In the genomic region with DNA sequence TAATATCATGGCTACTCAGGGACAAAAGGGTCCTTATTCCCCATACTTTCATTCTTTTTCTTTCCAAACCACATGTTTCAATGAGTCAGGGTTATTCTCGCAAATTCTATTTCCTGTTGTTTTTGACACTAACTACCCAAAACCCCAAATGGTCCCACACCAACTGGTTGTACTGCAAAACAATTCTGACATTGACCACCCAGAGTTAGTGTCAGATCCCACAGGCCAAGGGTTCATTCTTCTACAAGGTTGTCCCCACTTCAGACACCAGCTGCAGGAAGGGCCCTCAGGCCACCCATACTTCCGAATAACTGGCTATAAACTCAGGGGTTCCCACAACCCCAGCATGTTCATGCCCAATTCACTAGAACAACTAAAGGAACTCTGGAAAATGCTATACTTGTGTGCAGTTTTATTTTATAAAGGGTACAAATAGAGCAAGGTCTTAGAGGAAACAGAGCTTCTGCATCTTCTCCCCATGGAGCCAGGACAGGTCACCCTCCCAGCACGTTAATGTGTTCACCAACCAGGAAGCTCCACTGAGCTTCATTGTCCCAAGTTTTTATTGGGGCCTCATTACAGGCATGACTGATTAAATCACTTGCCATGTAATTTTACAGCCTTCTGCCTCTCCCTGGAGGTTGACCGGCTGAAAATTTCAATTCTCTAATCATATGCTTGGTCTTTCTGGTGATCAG, we compare ENCODE assay signal across 31 cellular contexts.
"Had no signal": no experiment of that assay in that cellular context is flagged by ENCODE, and none has a peak within 500 bp of the region (broad histone marks: within the 10 kb centered on the region; RNA-seq: fewer than 3 reads in every experiment).

No MANE protein-coding gene starts in this region.

- DNase-seq: immature natural killer cell; kidney; left colon; left lung; lower lobe of right lung; mammary epithelial cell; mesenchymal stem cell; naive thymus-derived CD8-positive, alpha-beta T cell; nucleus accumbens; pancreas; posterior cingulate gyrus; retina; right cardiac atrium; sigmoid colon; small intestine; spleen; stimulated activated CD4-positive, alpha-beta T cell treated with anti-CD3 and anti-CD28 coated beads, Interleukin-1b, Interleukin-23, amount 100 ng/mL, for 48 hours; stimulated activated CD4-positive, alpha-beta T cell treated with anti-CD3 and anti-CD28 coated beads, Interleukin-2, amount 100 ng/mL, for 48 hours; stimulated activated CD4-positive, alpha-beta T cell treated with anti-CD3 and anti-CD28 coated beads, Interleukin-4, amount 100 ng/mL, for 4 hours; stimulated activated CD8-positive, alpha-beta memory T cell treated with anti-CD3 and anti-CD28 coated beads, Interleukin-4, amount 100 ng/mL, for 48 hours; stimulated activated naive B cell treated with anti-CD40 and anti-IgM and Interleukin-4, amounts not matched to agents 10 μg/mL and 1 μg/mL and 100 μg/mL, for 72 hours; stimulated activated naive CD8-positive, alpha-beta T cell treated with anti-CD3 and anti-CD28 coated beads, Interleukin-15, Interleukin-2, amounts not matched to agents 100 U/mL and 50 U/mL, for 24 hours; stomach; testis; thyroid gland; transverse colon; upper lobe of left lung had no signal

- H3K4me1 ChIP-seq: left lung, lower lobe of right lung, pancreas, prostate gland, sigmoid colon, spleen, stomach, testis, thyroid gland, transverse colon, upper lobe of left lung, vagina had no signal

- H3K9me3 ChIP-seq: pancreas, prostate gland, testis, thyroid gland, vagina had no signal

- H3K27ac Mint-ChIP-seq: immature natural killer cell; naive thymus-derived CD8-positive, alpha-beta T cell; nephron; stimulated activated naive B cell treated with anti-CD40 and anti-IgM and Interleukin-4, amounts not matched to agents 10 μg/mL and 1 μg/mL and 100 μg/mL, for 72 hours had no signal

- H3K36me3 ChIP-seq: left lung, lower lobe of right lung, pancreas, prostate gland, sigmoid colon, spleen, stomach, thyroid gland, transverse colon, upper lobe of left lung, vagina had no signal

- H3K27ac ChIP-seq: left lung, lower lobe of right lung, pancreas, prostate gland, sigmoid colon, spleen, stomach, testis, thyroid gland, transverse colon, upper lobe of left lung, vagina had no signal

- H3K27me3 ChIP-seq: pancreas, sigmoid colon, stomach, testis, thyroid gland, transverse colon, upper lobe of left lung, vagina had no signal

- ATAC-seq: left colon; left lung; lower lobe of right lung; naive thymus-derived CD8-positive, alpha-beta T cell; pancreas; right cardiac atrium; stimulated activated naive B cell treated with anti-CD40 and anti-IgM and Interleukin-4, amounts not matched to agents 10 μg/mL and 1 μg/mL and 100 μg/mL, for 72 hours; stimulated activated naive CD8-positive, alpha-beta T cell treated with anti-CD3 and anti-CD28 coated beads, Interleukin-15, Interleukin-2, amounts not matched to agents 100 U/mL and 50 U/mL, for 24 hours had no signal

- H3K4me3 ChIP-seq: left lung, lower lobe of right lung, pancreas, prostate gland, sigmoid colon, spleen, stomach, testis, thyroid gland, transverse colon, upper lobe of left lung, vagina had no signal

- H3K36me3 Mint-ChIP-seq: immature natural killer cell; naive thymus-derived CD8-positive, alpha-beta T cell; stimulated activated naive B cell treated with anti-CD40 and anti-IgM and Interleukin-4, amounts not matched to agents 10 μg/mL and 1 μg/mL and 100 μg/mL, for 72 hours had no signal

- H3K4me1 Mint-ChIP-seq: immature natural killer cell; naive thymus-derived CD8-positive, alpha-beta T cell; nephron; neural crest cell; stimulated activated naive B cell treated with anti-CD40 and anti-IgM and Interleukin-4, amounts not matched to agents 10 μg/mL and 1 μg/mL and 100 μg/mL, for 72 hours had no signal

- H3K27me3 Mint-ChIP-seq: stimulated activated naive B cell treated with anti-CD40 and anti-IgM and Interleukin-4, amounts not matched to agents 10 μg/mL and 1 μg/mL and 100 μg/mL, for 72 hours had no signal

- H3K4me3 Mint-ChIP-seq: immature natural killer cell; naive thymus-derived CD8-positive, alpha-beta T cell; nephron; neural crest cell; stimulated activated naive B cell treated with anti-CD40 and anti-IgM and Interleukin-4, amounts not matched to agents 10 μg/mL and 1 μg/mL and 100 μg/mL, for 72 hours had no signal
